In the genomic region with DNA sequence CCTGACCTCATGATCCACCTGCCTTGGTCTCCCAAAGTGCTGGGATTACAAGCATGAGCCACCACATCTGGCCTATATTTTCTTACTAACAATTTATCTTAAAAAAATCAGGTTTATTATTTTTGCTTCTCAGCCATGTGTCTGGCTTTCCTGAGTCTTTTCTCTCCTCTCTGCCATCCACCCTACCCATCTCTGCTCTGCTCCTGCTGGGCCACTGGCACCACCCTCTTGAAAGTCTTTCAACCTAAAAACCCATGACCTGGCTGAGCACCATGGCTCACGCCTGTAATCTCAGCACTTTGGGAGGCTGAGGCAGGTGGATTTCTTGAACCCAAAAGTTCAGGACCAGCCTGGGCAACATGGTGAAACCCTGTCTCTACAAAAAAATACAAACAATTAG, we compare ENCODE assay signal across 16 cellular contexts. TPM values are rescaled to one million over a fixed set of nuclear protein-coding genes. Genes with fewer than 3 reads are reported as not detected.
"Had no signal": no experiment of that assay in that cellular context is flagged by ENCODE, and none has a peak within 500 bp of the region (broad histone marks: within the 10 kb centered on the region; RNA-seq: fewer than 3 reads in every experiment).

No MANE protein-coding gene starts in this region.

RNA-seq across cellular contexts. Expression of a gene that starts 44.8 kb away (rescaled TPM):
- total RNA-seq: natural killer cell treated with Interleukin-12 subunit alpha and Interleukin-12 subunit beta and Interleukin-15 and Interleukin-18, amount 100 ng/mL, for 72 hours; omental fat pad; osteocyte; pancreas; posterior vena cava; prostate gland; pulmonary artery endothelial cell; smooth muscle cell; stomach; subcutaneous adipose tissue; temporal lobe; thoracic aorta; thyroid gland; ureter; vagina had no signal
- polyA plus RNA-seq: naive thymus-derived CD8-positive, alpha-beta T cell; pancreas had no signal

RNA-seq across cellular contexts. Expression of a gene that starts 56.5 kb away (rescaled TPM):
- total RNA-seq: smooth muscle cell, subcutaneous adipose tissue, thoracic aorta, thyroid gland, vagina had no signal
